ENCODE assay signal across 10 cellular contexts in the genomic region with DNA sequence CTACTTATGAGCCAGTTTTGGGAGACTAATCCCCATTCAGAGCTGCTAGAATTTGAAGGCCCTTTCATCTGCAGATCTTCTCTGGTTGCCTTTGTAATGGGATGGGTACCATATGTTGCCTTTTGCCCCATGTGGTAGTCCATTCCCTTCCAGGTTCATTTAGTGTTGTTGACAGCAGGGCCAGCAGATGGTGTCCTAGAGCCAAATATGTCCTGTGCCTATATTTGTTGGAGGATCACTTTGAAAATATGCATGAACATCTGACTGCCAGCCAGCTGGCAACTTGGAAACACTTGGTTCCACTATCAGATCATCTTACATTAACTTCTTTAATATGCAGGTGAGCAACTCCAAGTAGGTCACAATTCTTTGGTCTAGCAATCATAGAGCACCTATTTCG. TPM values are rescaled to one million over a fixed set of nuclear protein-coding genes. Genes with fewer than 3 reads are reported as not detected.
A peak's percentile ranks its signal among the peaks of the same experiment; 100 is the strongest.
DNase-seq lines count a peak whose midpoint lies in the region; ATAC-seq, FAIRE-seq and TF ChIP-seq lines count a peak whose summit lies in the region.
"Had no signal": no experiment of that assay in that cellular context is flagged by ENCODE, and none has a peak within 500 bp of the region (broad histone marks: within the 10 kb centered on the region; RNA-seq: fewer than 3 reads in every experiment).

No MANE protein-coding gene starts in this region.

- H3K9me3 ChIP-seq in gastroesophageal sphincter = peaks cover 0 to 6% (median 0%) of the 10 kb centered on the region in 3 donors
- H3K9me3 ChIP-seq: SJSA1 had no signal

- CTCF ChIA-PET in Calu3 (lab: Charles Lee) = interaction anchor here (1.0 to 1.1 kb wide), 2 partner anchors 673 to 986 kb away, joined by 3 to 8 read pairs; no protein-coding TSS in a partner anchor

- H3K4me3 Mint-ChIP-seq in Calu3 (ENCODE audit: low read depth, unreplicated experiment) = no peak overlapping the region

- no peak overlapping the region for H3K27ac ChIP-seq in gastroesophageal sphincter
- H3K27ac ChIP-seq: SJSA1 had no signal

- BruUV-seq in Calu3 (replicated peaks; lab: Mats Ljungman, UMichigan) = no TSS peak

- H3K27ac Mint-ChIP-seq in Calu3 (ENCODE audit: unreplicated experiment) = no peak overlapping the region

- peaks cover 4% of the 10 kb centered on the region for H3K9me3 Mint-ChIP-seq in Calu3 (ENCODE audit: low read depth, unreplicated experiment)

- no peak for TF ChIP-seq EP300 in gastroesophageal sphincter (IDR thresholded peaks at IDR 0.05)

- no peaks in the 10 kb centered on the region for H3K27me3 ChIP-seq in gastroesophageal sphincter
- H3K27me3 ChIP-seq: SJSA1 had no signal

- no peak for FAIRE-seq in HTR-8/SVneo (lab: Jason Lieb, UNC)

- no peaks in the 10 kb centered on the region for H3K4me1 ChIP-seq in gastroesophageal sphincter
- H3K4me1 ChIP-seq: SJSA1 had no signal

- DNase-seq in Calu3 (peak; percentile 52), HTR-8/SVneo (ENCODE audit: insufficient read length, low spot score) (peak; percentile 21), OCI-M2 (lab: John Stamatoyannopoulos, UW; ENCODE audit: unreplicated experiment) (peak; percentile 4), activated T-helper 1 cell treated with Interleukin-2 at 50 U/mL for 16 hours (ENCODE audit: low read depth) (peak; percentile 15), renal cortical epithelial cell (ENCODE audit: low read depth) (peak; percentile 67)

- no peaks in the 10 kb centered on the region for H3K36me3 ChIP-seq in gastroesophageal sphincter
- H3K36me3 ChIP-seq: SJSA1 had no signal

- no peak overlapping the region for H3K4me3 ChIP-seq in gastroesophageal sphincter
- H3K4me3 ChIP-seq: SJSA1 had no signal

- 70 to 80% methylated on average over 1 of the region's 1 CpG for WGBS in gastroesophageal sphincter (ENCODE audit: low coverage in 1 of 2), 2 donors

- intact Hi-C loops in Calu3 (cut with micrococcal nuclease; ENCODE audit: unreplicated experiment) = loop anchor here (1.0 to 2.0 kb wide), 3 partner anchors 253 to 674 kb away; no protein-coding TSS in a partner anchor

- ATAC-seq in GM19438 (IDR thresholded peaks at IDR 0.05; ENCODE audit: low read depth, unreplicated experiment) = peak; percentile 81
- ATAC-seq in gastroesophageal sphincter = no peak
- no peak for ATAC-seq in HG02840 (IDR thresholded peaks at IDR 0.05; ENCODE audit: low FRiP score, unreplicated experiment)

- no peaks in the 10 kb centered on the region for H3K36me3 Mint-ChIP-seq in Calu3 (ENCODE audit: insufficient read depth, unreplicated experiment)

- TF ChIP-seq CTCF in Calu3 (IDR thresholded peaks at IDR 0.05; ENCODE audit: unreplicated experiment) = peak; percentile 33
- TF ChIP-seq CTCF in gastroesophageal sphincter (IDR thresholded peaks at IDR 0.05) = peak; percentile 27 to 64 (median 50)

- H3K4me1 Mint-ChIP-seq in Calu3 (ENCODE audit: low read depth, unreplicated experiment) = peaks cover 8% of the 10 kb centered on the region

- no peaks in the 10 kb centered on the region for H3K27me3 Mint-ChIP-seq in Calu3 (ENCODE audit: unreplicated experiment)

- TF ChIP-seq POLR2A in gastroesophageal sphincter (IDR thresholded peaks at IDR 0.05) = no peak

RNA-seq across cellular contexts. Expression of gene CFAP299, which starts 30.4 kb away (rescaled TPM):
- not detected in 2 replicates for total RNA-seq in Calu3 (2022)
- total RNA-seq in gastroesophageal sphincter = 1 to 10 TPM in 1 of 4 donors, not detected in 3; 5.1 TPM
- total RNA-seq in renal cortical epithelial cell = 0.25 and 1.6 TPM in 2 replicates
- total RNA-seq: urinary bladder had no signal

Comparison
In these comparisons a context has a peak if more than half of its experiments do, and no peak if none do; other contexts are left out.
1. DNase-seq: peak in every context shown above with its lines; median percentile 67 in renal cortical epithelial cell; 52 in Calu3; 21 in HTR-8/SVneo; 15 in activated T-helper 1 cell treated with Interleukin-2 at 50 U/mL for 16 hours; 4 in OCI-M2.